ENCODE assay signal across 8 cellular contexts in the genomic region with DNA sequence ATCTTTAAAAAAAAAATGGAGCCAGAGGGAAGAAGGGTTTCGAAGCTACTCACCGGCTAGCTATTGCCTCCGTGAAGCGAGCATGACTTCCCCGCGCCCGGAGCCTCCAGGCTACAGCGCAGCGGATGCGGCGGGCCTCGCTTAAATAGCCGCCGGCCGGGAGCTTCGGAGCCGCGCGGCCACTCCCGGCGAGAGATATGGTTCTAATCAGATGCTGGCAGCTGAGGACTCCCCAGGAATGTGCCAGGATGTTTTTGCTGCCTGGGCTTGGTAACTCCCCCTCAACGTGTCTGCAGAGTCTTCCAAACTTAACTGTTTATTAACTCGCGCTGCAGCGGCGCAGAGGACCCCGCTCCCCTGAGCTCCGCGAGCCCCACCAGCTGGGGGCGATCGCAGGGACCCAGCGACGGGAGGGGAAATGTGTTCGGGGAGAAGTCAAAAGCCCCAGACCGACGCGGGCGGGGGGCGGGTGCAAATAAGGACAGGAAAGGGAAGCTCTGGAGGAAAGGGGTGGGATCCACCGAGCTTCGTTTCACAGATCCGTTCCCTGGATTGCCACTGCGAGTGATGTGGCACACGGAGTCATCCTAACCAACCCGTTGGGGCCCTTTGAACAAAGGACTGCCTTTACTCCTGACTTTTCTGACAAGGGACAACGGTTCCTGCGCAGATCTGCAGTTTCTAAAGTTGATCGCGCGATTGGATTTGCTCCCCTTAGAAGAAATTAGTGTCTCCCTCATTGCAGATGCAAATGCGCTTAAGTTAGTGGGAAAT. TPM values are rescaled to one million over a fixed set of nuclear protein-coding genes. Genes with fewer than 3 reads are reported as not detected.
A peak's percentile ranks its signal among the peaks of the same experiment; 100 is the strongest.
DNase-seq lines count a peak whose midpoint lies in the region; ATAC-seq lines count a peak whose summit lies in the region.

A gene (minus strand): TSS at position 230 of the 774 bp plus-strand sequence. CDS start 30,660 bp downstream, outside the sequence.

- intact Hi-C loops in head of caudate nucleus (cut with DNase I): no loop called here

- ATAC-seq in CD4-positive, CD25-positive, alpha-beta regulatory T cell (ENCODE audit: low read depth in 2 of 2): peak; percentile 52 to 73
- ATAC-seq in HG02678 (IDR thresholded peaks at IDR 0.05; ENCODE audit: unreplicated experiment): peak; percentile 70
- ATAC-seq in HG03565 (IDR thresholded peaks at IDR 0.05; ENCODE audit: unreplicated experiment): no peak

- peak within 1 kb of the TSS; percentile 7 for H3K4me3 ChIP-seq in CD4-positive, CD25-positive, alpha-beta regulatory T cell (ENCODE audit: low read depth, low read length)
- peak within 1 kb of the TSS; percentile 91 for H3K4me3 ChIP-seq in SK-N-MC
- H3K4me3 ChIP-seq in thymus (ENCODE audit: low read length): peak within 1 kb of the TSS; percentile 60

- H3K4me3 Mint-ChIP-seq in CD4-positive, CD25-positive, alpha-beta regulatory T cell: peak within 1 kb of the TSS; percentile 45 to 84 (median 78)

- peaks cover 0 to 11% (median 3%) of the 10 kb centered on the region in 4 donors for H3K4me1 Mint-ChIP-seq in CD4-positive, CD25-positive, alpha-beta regulatory T cell

- peaks cover 31% of the 10 kb centered on the region for H3K27me3 ChIP-seq in CD4-positive, CD25-positive, alpha-beta regulatory T cell (ENCODE audit: control insufficient read depth, insufficient read depth, low read length)
- H3K27me3 ChIP-seq in thymus (ENCODE audit: control insufficient read depth, insufficient read depth): no peaks in the 10 kb centered on the region

- no peaks in the 10 kb centered on the region for H3K9me3 ChIP-seq in CD4-positive, CD25-positive, alpha-beta regulatory T cell (ENCODE audit: control insufficient read depth in 2 of 2, low read length in 2 of 2)
- no peaks in the 10 kb centered on the region for H3K9me3 ChIP-seq in SK-N-MC (ENCODE audit: low read depth, low read length)
- no peaks in the 10 kb centered on the region for H3K9me3 ChIP-seq in thymus (ENCODE audit: control insufficient read depth)

- H3K9ac ChIP-seq in SK-N-MC (ENCODE audit: insufficient read length): peak within 1 kb of the TSS; percentile 72

- peaks cover 0 to 1% (median 0%) of the 10 kb centered on the region in 7 donors for H3K9me3 Mint-ChIP-seq in CD4-positive, CD25-positive, alpha-beta regulatory T cell

- no peak within 1 kb of the TSS for H3K27ac Mint-ChIP-seq in CD4-positive, CD25-positive, alpha-beta regulatory T cell

- DNase-seq in CD4-positive, CD25-positive, alpha-beta regulatory T cell: peak in 2 of 3 donors; percentile 1 to 44
- DNase-seq in SK-N-MC (ENCODE audit: low read depth, low spot score): no peak
- DNase-seq in head of caudate nucleus: peak; percentile 55 to 91 (median 76)
- DNase-seq in occipital lobe (lab: John Stamatoyannopoulos, UW): peak; percentile 52

- H3K27me3 Mint-ChIP-seq in CD4-positive, CD25-positive, alpha-beta regulatory T cell: peaks cover 87% of the 10 kb centered on the region

- peaks cover 15% of the 10 kb centered on the region for H3K4me1 ChIP-seq in CD4-positive, CD25-positive, alpha-beta regulatory T cell (ENCODE audit: control insufficient read depth, insufficient read depth, low read length, poor library complexity, severe bottlenecking)
- peaks cover 10% of the 10 kb centered on the region for H3K4me1 ChIP-seq in thymus (ENCODE audit: control insufficient read depth, insufficient read depth, low read length)

- WGBS in adipose tissue, 3 donors: 1 to 2% (median 1%) methylated on average over 51 of the region's 51 CpGs
- WGBS in thymus: under 1% methylated on average over 51 of the region's 51 CpGs

- no peaks in the 10 kb centered on the region for H3K36me3 Mint-ChIP-seq in CD4-positive, CD25-positive, alpha-beta regulatory T cell

- no peak within 1 kb of the TSS for H3K27ac ChIP-seq in CD4-positive, CD25-positive, alpha-beta regulatory T cell (ENCODE audit: insufficient read depth, low read length, poor library complexity, severe bottlenecking)
- H3K27ac ChIP-seq in SK-N-MC (peak within 1 kb of the TSS; percentile 83), adipose tissue (ENCODE audit: low read depth, low read length) (no peak within 1 kb of the TSS), thymus (ENCODE audit: low read depth) (peak within 1 kb of the TSS; percentile 55)

- H3K36me3 ChIP-seq in CD4-positive, CD25-positive, alpha-beta regulatory T cell (ENCODE audit: control insufficient read depth, insufficient read depth, low read length): no peaks in the 10 kb centered on the region
- H3K36me3 ChIP-seq in SK-N-MC (ENCODE audit: insufficient read depth, low read length): no peaks in the 10 kb centered on the region
- no peaks in the 10 kb centered on the region for H3K36me3 ChIP-seq in thymus (ENCODE audit: control insufficient read depth, insufficient read depth)

RNA-seq across cellular contexts. Expression of the gene that starts here (rescaled TPM):
- 4.2 TPM for total RNA-seq in CD4-positive, CD25-positive, alpha-beta regulatory T cell
- not detected for polyA plus RNA-seq in CD4-positive, CD25-positive, alpha-beta regulatory T cell
- polyA plus RNA-seq in adipose tissue (10 to 100 TPM; 10.8 to 74.2 (median 37.4) TPM), thymus (28.1 TPM)
- 23.4 TPM for total RNA-seq in occipital lobe

Comparison
In these comparisons a context has a peak if more than half of its experiments do, and no peak if none do; other contexts are left out.
1. RNA of the gene that starts here (polyA plus RNA-seq): 10.8 to 74.2 TPM in adipose tissue and 28.1 TPM in thymus (single experiment); not detected in CD4-positive, CD25-positive, alpha-beta regulatory T cell; every median in the first group is over 10 times any median in the second.
2. H3K27ac ChIP-seq: peak in SK-N-MC (single experiment) and thymus (single experiment); none in CD4-positive, CD25-positive, alpha-beta regulatory T cell (single experiment) and adipose tissue (single experiment).
3. H3K4me3 ChIP-seq: peak in every context shown above with its lines; median percentile 91 in SK-N-MC; 60 in thymus; 7 in CD4-positive, CD25-positive, alpha-beta regulatory T cell.